Comparison of ENCODE assay signal across 8 cellular contexts in the genomic region with DNA sequence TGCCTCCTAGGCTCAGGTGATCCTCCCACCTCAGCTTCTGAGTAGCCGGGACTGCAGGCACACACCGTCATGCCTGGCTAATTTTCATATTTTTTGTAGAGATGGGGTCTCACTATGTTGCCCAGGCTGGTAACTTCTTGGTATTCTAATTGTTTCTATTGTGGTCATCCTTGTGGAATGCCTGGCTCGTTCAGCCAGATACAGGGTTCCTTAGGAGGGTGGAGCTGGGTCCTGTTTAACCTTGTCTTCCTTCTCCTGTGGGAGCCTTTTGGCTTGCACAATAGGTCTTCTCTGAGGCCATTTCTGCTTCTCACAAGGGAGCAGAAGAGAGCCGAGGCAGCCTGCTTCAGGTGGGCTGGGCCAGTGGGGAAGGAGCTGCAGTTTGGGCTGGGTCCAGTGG. TPM values are rescaled to one million over a fixed set of nuclear protein-coding genes. Genes with fewer than 3 reads are reported as not detected.
DNase-seq lines count a peak whose midpoint lies in the region; ATAC-seq, FAIRE-seq and TF ChIP-seq lines count a peak whose summit lies in the region.

No MANE protein-coding gene starts in this region.

- intact Hi-C loops in endothelial cell of umbilical vein (cut with micrococcal nuclease), result loop anchor here (5.0 kb wide), 1 partner anchor 35 kb away; no protein-coding TSS in a partner anchor

- peaks cover 0 to 65% (median 1%) of the 10 kb centered on the region in 3 donors for H3K36me3 Mint-ChIP-seq in naive thymus-derived CD8-positive, alpha-beta T cell

- H3K9me1 ChIP-seq in endothelial cell of umbilical vein (replicated peaks; ENCODE audit: control insufficient read depth, extremely low read depth, insufficient read depth, low read length), result no peaks in the 10 kb centered on the region

- CTCF ChIA-PET in endothelial cell of umbilical vein (lab: Charles Lee), result interaction anchor here (0.9 to 2.5 kb wide), 5 partner anchors 9 to 48 kb away, joined by 3 to 15 read pairs (median 4); no protein-coding TSS in a partner anchor

- no peak for ATAC-seq in naive thymus-derived CD8-positive, alpha-beta T cell
- no peak for ATAC-seq in HG02571 (IDR thresholded peaks at IDR 0.05; ENCODE audit: unreplicated experiment)

- no peaks in the 10 kb centered on the region for H3K27me3 Mint-ChIP-seq in naive thymus-derived CD8-positive, alpha-beta T cell

- no peaks in the 10 kb centered on the region for H3K27me3 ChIP-seq in endothelial cell of umbilical vein (ENCODE audit: control insufficient read depth in 2 of 2, insufficient read depth in 2 of 2, low read length in 2 of 2)

- FAIRE-seq in RCC 7860 (lab: Jason Lieb, UNC) (no peak), endothelial cell of umbilical vein (lab: Jason Lieb, UNC) (no peak)

- no TSS peak for BruUV-seq in endothelial cell of umbilical vein (replicated peaks; lab: Mats Ljungman, UMichigan)

- H3K9ac ChIP-seq in endothelial cell of umbilical vein (replicated peaks; ENCODE audit: extremely low read depth, insufficient read depth, low read length), result no peak overlapping the region

- no peak for TF ChIP-seq CTCF in endothelial cell of umbilical vein (IDR thresholded peaks at IDR 0.05; ENCODE audit: extremely low read depth in 1 of 2, insufficient read depth in 1 of 2, low read depth in 1 of 2, low read length in 2 of 2)

- DNase-seq in AG08395 (ENCODE audit: low spot score), result peak; percentile 71
- peak; percentile 17 for DNase-seq in RCC 7860 (ENCODE audit: low spot score)
- DNase-seq in endothelial cell of umbilical vein (ENCODE audit: low read depth, low spot score), result no peak
- no peak for DNase-seq in naive thymus-derived CD8-positive, alpha-beta T cell
- DNase-seq in NCI-H2196 treated with DMSO at 0.1 percent for 48 hours (lab: John Stamatoyannopoulos, UW; ENCODE audit: unreplicated experiment), result no peak
- DNase-seq in medulla oblongata (ENCODE audit: extremely low spot score), result no peak
- no peak for DNase-seq in central memory CD4-positive, alpha-beta T cell

- H3K36me3 ChIP-seq in endothelial cell of umbilical vein (ENCODE audit: control insufficient read depth in 2 of 2, extremely low read depth in 1 of 2, insufficient read depth in 2 of 2, low read length in 2 of 2), result peaks cover 6 to 33% of the 10 kb centered on the region in 2 experiments

- H3K4me2 ChIP-seq in endothelial cell of umbilical vein (ENCODE audit: insufficient read depth, low read length), result no peak overlapping the region

- H3K79me2 ChIP-seq in endothelial cell of umbilical vein (ENCODE audit: control insufficient read depth, insufficient read depth, low read length), result peaks cover 18% of the 10 kb centered on the region

- POLR2A ChIA-PET in endothelial cell of umbilical vein (lab: Charles Lee), result interaction anchor here (0.6 to 0.8 kb wide), 2 partner anchors 16 to 143 kb away, joined by 3 read pairs; no protein-coding TSS in a partner anchor
- POLR2A ChIA-PET in naive thymus-derived CD8-positive, alpha-beta T cell (lab: Charles Lee), result interaction anchor here (1.1 kb wide), 1 partner anchor 14 kb away, joined by 4 read pairs; no protein-coding TSS in a partner anchor

- H3K4me1 Mint-ChIP-seq in naive thymus-derived CD8-positive, alpha-beta T cell, result peaks cover 24 to 58% (median 53%) of the 10 kb centered on the region in 4 donors

- no peak for TF ChIP-seq POLR2A in endothelial cell of umbilical vein (IDR thresholded peaks at IDR 0.05; ENCODE audit: low read depth, low read length)

- no peaks in the 10 kb centered on the region for H4K20me1 ChIP-seq in endothelial cell of umbilical vein (replicated peaks; ENCODE audit: control insufficient read depth, extremely low read depth, insufficient read depth, low read length)

- H3K9me3 Mint-ChIP-seq in naive thymus-derived CD8-positive, alpha-beta T cell, result no peaks in the 10 kb centered on the region

- dilution Hi-C loops in endothelial cell of umbilical vein (cut with MboI; ENCODE audit: extremely low pct_ligation_motif_present, low sequenced_read_pairs), result no loop called here

- H3K4me1 ChIP-seq in endothelial cell of umbilical vein (ENCODE audit: control insufficient read depth, extremely low read depth, insufficient read depth, low read length), result peaks cover 29% of the 10 kb centered on the region

- peak overlapping the region in 8 of 10 donors; percentile 25 to 90 (median 70) for H3K27ac Mint-ChIP-seq in naive thymus-derived CD8-positive, alpha-beta T cell

- H2AFZ ChIP-seq in endothelial cell of umbilical vein (ENCODE audit: low read depth, low read length), result no peak overlapping the region

- H3K4me3 ChIP-seq in endothelial cell of umbilical vein (replicated peaks in 1 of 3; ENCODE audit: insufficient read depth in 1 of 3, low read depth in 1 of 3, low read length in 3 of 3), result no peak overlapping the region

- H3K9me3 ChIP-seq in endothelial cell of umbilical vein (replicated peaks; ENCODE audit: control insufficient read depth, insufficient read depth, low read length), result no peaks in the 10 kb centered on the region

- peak overlapping the region; percentile 38 for H3K27ac ChIP-seq in endothelial cell of umbilical vein (ENCODE audit: insufficient read depth, low read depth, low read length)

- H3K4me3 Mint-ChIP-seq in naive thymus-derived CD8-positive, alpha-beta T cell, result peak overlapping the region in 4 of 10 donors; percentile 5 to 31 (median 10)

TF ChIP-seq in endothelial cell of umbilical vein, 7 proteins besides CTCF, POLR2A, EP300 and RAD21:
- TF ChIP-seq, protein P1, sequence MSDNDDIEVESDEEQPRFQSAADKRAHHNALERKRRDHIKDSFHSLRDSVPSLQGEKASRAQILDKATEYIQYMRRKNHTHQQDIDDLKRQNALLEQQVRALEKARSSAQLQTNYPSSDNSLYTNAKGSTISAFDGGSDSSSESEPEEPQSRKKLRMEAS (IDR thresholded peaks at IDR 0.05; ENCODE audit: insufficient read depth, insufficient read length), result no peak
- TF ChIP-seq POLR2AphosphoS5 (IDR thresholded peaks at IDR 0.05; ENCODE audit: insufficient read depth, low read depth, low read length), result no peak
- TF ChIP-seq FOS (IDR thresholded peaks at IDR 0.05; ENCODE audit: borderline replicate concordance, insufficient read depth, low read length), result no peak

RNA-seq across cellular contexts. Expression of gene PLEKHO2, which starts 15.7 kb away (rescaled TPM):
- 20.7 and 24.9 TPM in 2 replicates for total RNA-seq in endothelial cell of umbilical vein
- 21.9 and 23.9 TPM in 2 replicates for polyA plus RNA-seq in endothelial cell of umbilical vein
- polyA plus RNA-seq in endothelial cell of umbilical vein (2011; cell fraction: cytosol; rRNA removed), result 17.5 and 20.2 TPM in 2 replicates
- polyA plus RNA-seq in endothelial cell of umbilical vein (2011; cell fraction: nucleus; rRNA removed), result 18.5 and 19.2 TPM in 2 replicates
- polyA plus RNA-seq in endothelial cell of umbilical vein (2012), result 15.5 and 18.0 TPM in 2 replicates
- polyA minus RNA-seq in endothelial cell of umbilical vein, result 22.7 and 24.0 TPM in 2 replicates
- polyA minus RNA-seq in endothelial cell of umbilical vein (2011; cell fraction: cytosol; rRNA and poly(A)+ RNA removed), result 0.82 TPM
- 9.4 and 10.0 TPM in 2 replicates for polyA minus RNA-seq in endothelial cell of umbilical vein (2011; cell fraction: nucleus; rRNA and poly(A)+ RNA removed)
- 1 to 10 TPM; 8.6 TPM for total RNA-seq in naive thymus-derived CD8-positive, alpha-beta T cell
- 10 to 100 TPM in 2 of 3 donors, 1 to 10 TPM in 1; 8.9 to 19.3 (median 12.0) TPM for polyA plus RNA-seq in naive thymus-derived CD8-positive, alpha-beta T cell

RNA-seq across cellular contexts. Expression of gene PIF1, which starts 32.0 kb away (rescaled TPM):
- 45.4 and 52.7 TPM in 2 replicates for total RNA-seq in endothelial cell of umbilical vein
- polyA plus RNA-seq in endothelial cell of umbilical vein, result 18.6 and 23.0 TPM in 2 replicates
- 7.8 and 18.1 TPM in 2 replicates for polyA plus RNA-seq in endothelial cell of umbilical vein (2011; cell fraction: cytosol; rRNA removed)
- 83.1 and 118 TPM in 2 replicates for polyA plus RNA-seq in endothelial cell of umbilical vein (2011; cell fraction: nucleus; rRNA removed)
- polyA plus RNA-seq in endothelial cell of umbilical vein (2012), result 5.3 and 10.0 TPM in 2 replicates
- polyA minus RNA-seq in endothelial cell of umbilical vein, result 14.0 and 14.9 TPM in 2 replicates
- polyA minus RNA-seq in endothelial cell of umbilical vein (2011; cell fraction: cytosol; rRNA and poly(A)+ RNA removed), result 12.5 TPM
- polyA minus RNA-seq in endothelial cell of umbilical vein (2011; cell fraction: nucleus; rRNA and poly(A)+ RNA removed), result 19.1 and 19.6 TPM in 2 replicates
- total RNA-seq in naive thymus-derived CD8-positive, alpha-beta T cell, result under 1 TPM in 1 of 2 experiments, not detected in 1; 0.52 TPM
- polyA plus RNA-seq in naive thymus-derived CD8-positive, alpha-beta T cell, result under 1 TPM in 2 of 3 donors, not detected in 1; 0.15 to 0.68 TPM

RNA-seq across cellular contexts. Expression of gene ANKDD1A, which starts 54.3 kb away (rescaled TPM):
- 2.4 and 2.6 TPM in 2 replicates for total RNA-seq in endothelial cell of umbilical vein
- polyA plus RNA-seq in endothelial cell of umbilical vein, result 1.8 and 2.0 TPM in 2 replicates
- 1.4 and 1.9 TPM in 2 replicates for polyA plus RNA-seq in endothelial cell of umbilical vein (2011; cell fraction: cytosol; rRNA removed)
- polyA plus RNA-seq in endothelial cell of umbilical vein (2011; cell fraction: nucleus; rRNA removed), result 4.1 and 5.6 TPM in 2 replicates
- polyA plus RNA-seq in endothelial cell of umbilical vein (2012), result 1.9 and 2.4 TPM in 2 replicates
- 3.2 and 3.3 TPM in 2 replicates for polyA minus RNA-seq in endothelial cell of umbilical vein
- not detected for polyA minus RNA-seq in endothelial cell of umbilical vein (2011; cell fraction: cytosol; rRNA and poly(A)+ RNA removed)
- polyA minus RNA-seq in endothelial cell of umbilical vein (2011; cell fraction: nucleus; rRNA and poly(A)+ RNA removed), result 4.1 and 5.7 TPM in 2 replicates
- total RNA-seq in naive thymus-derived CD8-positive, alpha-beta T cell, result 1 to 10 TPM; 5.4 to 6.0 TPM
- 1 to 10 TPM in 2 of 3 donors, under 1 TPM in 1; 0.06 to 2.2 (median 1.3) TPM for polyA plus RNA-seq in naive thymus-derived CD8-positive, alpha-beta T cell

Comparison
In these comparisons a context has a peak if more than half of its experiments do, and no peak if none do; other contexts are left out.
1. DNase-seq: peak in AG08395 (single experiment) and RCC 7860 (single experiment); none in endothelial cell of umbilical vein (single experiment), naive thymus-derived CD8-positive, alpha-beta T cell (0 of 10), NCI-H2196 treated with DMSO at 0.1 percent for 48 hours (single experiment), medulla oblongata (single experiment) and central memory CD4-positive, alpha-beta T cell (single experiment).
2. RNA of gene PIF1, which starts 32.0 kb away (total RNA-seq): 45.4 to 52.7 TPM in endothelial cell of umbilical vein; 0.52 TPM in naive thymus-derived CD8-positive, alpha-beta T cell; every median in the first group is over 10 times any median in the second.